ENCODE assay signal across 8 cellular contexts in genomic region chr4:26860157-26860921, GRCh38. TPM values are rescaled to one million over a fixed set of nuclear protein-coding genes. Genes with fewer than 3 reads are reported as not detected.
DNase-seq lines count a peak whose midpoint lies in the region; ATAC-seq and TF ChIP-seq lines count a peak whose summit lies in the region.

Gene STIM2, plus strand, starts transcription at chr4:26860841.

- H3K9me3 ChIP-seq in mucosa of stomach (ENCODE audit: control insufficient read depth, low read length): no peaks in the 10 kb centered on the region

- peak; percentile 97 for TF ChIP-seq POLR2A in erythroblast (IDR thresholded peaks at IDR 0.05; ENCODE audit: low read length)

- peak within 1 kb of the TSS; percentile 73 for H3K9ac ChIP-seq in mucosa of stomach (ENCODE audit: low read length)

- H3K27me3 ChIP-seq in mucosa of stomach (ENCODE audit: control insufficient read depth, insufficient read depth, low read length): no peaks in the 10 kb centered on the region

- peak within 1 kb of the TSS; percentile 97 for H3K27ac Mint-ChIP-seq in activated T-cell treated with anti-CD3 and anti-CD28 coated beads, Interleukin-2, amount 50 U/mL, for 24 hours

- no peaks in the 10 kb centered on the region for H3K27me3 Mint-ChIP-seq in activated T-cell treated with anti-CD3 and anti-CD28 coated beads, Interleukin-2, amount 50 U/mL, for 24 hours

- H3K36me3 Mint-ChIP-seq in activated T-cell treated with anti-CD3 and anti-CD28 coated beads, Interleukin-2, amount 50 U/mL, for 24 hours (ENCODE audit: low read depth): peaks cover 21% of the 10 kb centered on the region

- peak within 1 kb of the TSS; percentile 62 for H3K4me3 ChIP-seq in mucosa of stomach (ENCODE audit: low read length)

- DNase-seq in DMS79 (lab: John Stamatoyannopoulos, UW): peak; percentile 73
- peak; percentile 96 for DNase-seq in KBM-7
- peak; percentile 100 for DNase-seq in activated T-cell treated with anti-CD3 and anti-CD28 coated beads, Interleukin-2, amount 50 U/mL, for 24 hours
- peak; percentile 98 to 99 for DNase-seq in erythroblast (lab: John Stamatoyannopoulos, UW)
- DNase-seq in stimulated activated CD8-positive, alpha-beta memory T cell treated with anti-CD3 and anti-CD28 coated beads, Interleukin-7, amount 100 ng/mL, for 1 hour (ENCODE audit: low read depth in 2 of 2): peak; percentile 98 to 99

- in situ Hi-C loops in KBM-7 (cut with MboI; ENCODE audit: low pct_unique_long_range_greater_than_20kb, low sequenced_read_pairs): no loop called here

- peak within 1 kb of the TSS; percentile 98 for H3K4me3 Mint-ChIP-seq in activated T-cell treated with anti-CD3 and anti-CD28 coated beads, Interleukin-2, amount 50 U/mL, for 24 hours

- H3K36me3 ChIP-seq in mucosa of stomach (ENCODE audit: control insufficient read depth, insufficient read depth, low read length): no peaks in the 10 kb centered on the region

- no peaks in the 10 kb centered on the region for H3K9me3 Mint-ChIP-seq in activated T-cell treated with anti-CD3 and anti-CD28 coated beads, Interleukin-2, amount 50 U/mL, for 24 hours

- peaks cover 23% of the 10 kb centered on the region for H3K4me1 ChIP-seq in mucosa of stomach (ENCODE audit: control insufficient read depth, insufficient read depth, low read length)

- peak; percentile 61 for ATAC-seq in GM21717 (IDR thresholded peaks at IDR 0.05; ENCODE audit: unreplicated experiment)

- peaks cover 58% of the 10 kb centered on the region for H3K4me1 Mint-ChIP-seq in activated T-cell treated with anti-CD3 and anti-CD28 coated beads, Interleukin-2, amount 50 U/mL, for 24 hours (ENCODE audit: low read depth)

TF ChIP-seq in PFSK-1, 5 proteins besides CTCF, POLR2A, EP300 and RAD21:
- TF ChIP-seq REST (IDR thresholded peaks at IDR 0.05; ENCODE audit: insufficient read depth in 1 of 2, low read depth in 2 of 2, low read length in 2 of 2) (no peak), SIN3A (IDR thresholded peaks at IDR 0.05; ENCODE audit: borderline replicate concordance, insufficient read depth, low read length) (no peak; the same call in 1 of the 2 replicates), POLR2AphosphoS5 (IDR thresholded peaks at IDR 0.05; ENCODE audit: low read depth, low read length) (peak; percentile 80), TAF1 (IDR thresholded peaks at IDR 0.05; ENCODE audit: borderline replicate concordance, insufficient read depth, low read length) (peak; percentile 55; the same call in 1 of the 2 replicates), FOXP2 (optimal IDR thresholded peaks at IDR 0.05; ENCODE audit: borderline replicate concordance, extremely low read depth, extremely low read length, insufficient read depth) (peak; percentile 66)

RNA-seq across cellular contexts. Expression of gene STIM2, which starts in this region (rescaled TPM):
- 13.4 TPM for polyA plus RNA-seq in PFSK-1 (2012; ENCODE audit: insufficient read length, low read depth)

Comparison
In these comparisons a context has a peak if more than half of its experiments do, and no peak if none do; other contexts are left out.
1. Peak in every context shown above with its lines: DNase-seq, ATAC-seq and H3K4me3 ChIP-seq.